In the genomic region with DNA sequence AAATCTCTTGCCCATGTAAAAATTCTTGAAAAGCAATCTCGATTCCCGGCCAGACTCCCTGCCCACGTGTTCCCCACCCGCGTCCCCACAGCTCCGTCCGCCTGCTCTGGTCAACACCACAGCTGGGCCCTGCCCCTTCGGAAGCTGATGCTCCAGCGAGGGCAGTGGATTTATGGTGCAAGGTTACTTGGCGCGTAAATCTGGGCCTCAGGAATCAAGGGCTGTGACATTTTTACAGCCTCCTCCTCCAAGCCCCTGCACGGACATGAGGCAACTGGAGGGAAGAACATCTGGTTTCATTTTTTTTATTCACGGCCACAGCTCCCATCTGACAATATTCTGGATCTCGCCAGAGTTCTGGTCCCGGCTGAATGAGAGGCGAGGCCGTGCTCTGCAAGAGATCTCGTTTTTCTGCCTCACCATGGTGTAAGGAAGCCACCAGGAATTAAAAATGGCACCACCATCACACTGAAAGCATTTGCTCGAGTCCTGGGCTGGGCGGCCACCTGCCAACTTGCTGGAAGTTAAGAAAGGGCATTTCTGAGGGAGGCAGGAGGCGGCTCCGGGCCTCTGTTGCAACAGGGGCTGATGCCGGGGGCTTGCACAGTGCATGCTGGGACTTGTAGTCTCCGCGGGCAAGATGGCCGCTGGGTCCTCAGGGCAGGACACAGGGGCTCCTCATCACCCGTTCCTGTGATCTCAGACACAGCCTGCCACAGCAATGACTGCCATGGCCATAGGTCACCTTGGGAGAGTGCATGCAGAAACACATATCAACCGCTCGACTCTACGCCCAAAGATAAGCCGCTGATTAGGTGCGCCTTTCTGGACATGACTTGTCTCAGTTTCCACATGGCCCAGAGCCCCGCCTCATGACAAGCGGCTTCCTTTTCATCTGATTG, we compare ENCODE assay signal across 9 cellular contexts.
DNase-seq lines count a peak whose midpoint lies in the region; ATAC-seq and TF ChIP-seq lines count a peak whose summit lies in the region.
"Had no signal": no experiment of that assay in that cellular context is flagged by ENCODE, and none has a peak within 500 bp of the region (broad histone marks: within the 10 kb centered on the region; RNA-seq: fewer than 3 reads in every experiment).

No MANE protein-coding gene starts in this region.

- peak overlapping the region; percentile 73 for H3K4me3 Mint-ChIP-seq in nephron progenitor cell
- H3K4me3 Mint-ChIP-seq: CD4-positive, alpha-beta T cell had no signal

- POLR2A ChIA-PET in AG04449 (lab: Yijun Ruan, JAX): no interaction called here

- no peak for TF ChIP-seq CTCF in AG04449 (IDR thresholded peaks at IDR 0.05; ENCODE audit: insufficient read depth, low read length, missing control alignments)
- no peak for TF ChIP-seq CTCF in nephron progenitor cell (IDR thresholded peaks at IDR 0.05)

- peak overlapping the region; percentile 55 for H3K4me3 ChIP-seq in AG04449 (ENCODE audit: low read depth, low read length)
- no peak overlapping the region for H3K4me3 ChIP-seq in SJCRH30

- H3K36me3 Mint-ChIP-seq in nephron progenitor cell (ENCODE audit: low read depth): no peaks in the 10 kb centered on the region

- no peaks in the 10 kb centered on the region for H3K27me3 ChIP-seq in SJCRH30

- H3K9me3 Mint-ChIP-seq in nephron progenitor cell: no peaks in the 10 kb centered on the region
- H3K9me3 Mint-ChIP-seq: CD4-positive, alpha-beta T cell had no signal

- no peaks in the 10 kb centered on the region for H3K9me3 ChIP-seq in SJCRH30 (replicated peaks)

- no peak for DNase-seq in AG04449 (ENCODE audit: low read depth, low spot score)
- DNase-seq in LHCN-M2 (ENCODE audit: low read depth): peak; percentile 30
- peak; percentile 76 for DNase-seq in fibroblast of gingiva (ENCODE audit: low read depth)
- DNase-seq in nephron progenitor cell: peak; percentile 74
- no peak for DNase-seq in SJCRH30
- no peak for DNase-seq in cerebellar cortex (ENCODE audit: low spot score)
- DNase-seq in effector CD8-positive, alpha-beta T cell (lab: John Stamatoyannopoulos, UW): no peak
- DNase-seq: CD4-positive, alpha-beta T cell had no signal

- H3K27ac ChIP-seq in SJCRH30: no peak overlapping the region

- no peaks in the 10 kb centered on the region for H3K4me1 ChIP-seq in SJCRH30

- no peak for ATAC-seq in GM19397 (IDR thresholded peaks at IDR 0.05; ENCODE audit: unreplicated experiment)

- peaks cover 80% of the 10 kb centered on the region for H3K4me1 Mint-ChIP-seq in nephron progenitor cell

- CTCF ChIA-PET in AG04449 (lab: Yijun Ruan, JAX): interaction anchor here (1.2 kb wide), 1 partner anchor 9 kb away, joined by 3 read pairs; no protein-coding TSS in a partner anchor

- peak overlapping the region; percentile 97 for H3K27ac Mint-ChIP-seq in nephron progenitor cell
- H3K27ac Mint-ChIP-seq: CD4-positive, alpha-beta T cell had no signal

- H3K27me3 Mint-ChIP-seq in nephron progenitor cell (ENCODE audit: low read depth, poor library complexity): peaks cover 8% of the 10 kb centered on the region

- no peaks in the 10 kb centered on the region for H3K36me3 ChIP-seq in SJCRH30

Comparison
In these comparisons a context has a peak if more than half of its experiments do, and no peak if none do; other contexts are left out.
1. DNase-seq: peak in LHCN-M2 (single experiment), fibroblast of gingiva (single experiment) and nephron progenitor cell (single experiment); none in AG04449 (single experiment), SJCRH30 (0 of 2), cerebellar cortex (single experiment) and effector CD8-positive, alpha-beta T cell (single experiment).